1 cellular context compared by ENCODE assay signal in genomic region chr5:109524555-109524954, GRCh38.
A peak's percentile ranks its signal among the peaks of the same experiment; 100 is the strongest.
TF ChIP-seq lines count a peak whose summit lies in the region.

No MANE protein-coding gene starts in this region.

TF ChIP-seq in HepG2, 621 proteins besides CTCF, POLR2A, EP300 and RAD21 (continued from another document):
- TF ChIP-seq PRDM4 (CRISPR knock-in tag; IDR thresholded peaks at IDR 0.05; ENCODE audit: borderline replicate concordance) (no peak), FOXP1 (IDR thresholded peaks at IDR 0.05) (no peak), FOXP1 (CRISPR knock-in tag; IDR thresholded peaks at IDR 0.05) (0 out of 2 replicates have a peak, but pooled peaks have one; percentile 31), AHDC1 (CRISPR knock-in tag; IDR thresholded peaks at IDR 0.05; ENCODE audit: borderline replicate concordance) (peak; percentile 74; the same call in 1 of the 2 replicates), HDAC1 (CRISPR knock-in tag; IDR thresholded peaks at IDR 0.05) (0 out of 2 replicates have a peak, but pooled peaks have one; percentile 29), SALL1 (CRISPR knock-in tag; IDR thresholded peaks at IDR 0.05) (peak; percentile 97), SATB2 (CRISPR knock-in tag; IDR thresholded peaks at IDR 0.05) (no peak), HOMEZ (CRISPR knock-in tag; IDR thresholded peaks at IDR 0.05; ENCODE audit: low read depth) (peak; percentile 61; the same call in 1 of the 2 replicates), POGZ (CRISPR knock-in tag; IDR thresholded peaks at IDR 0.05) (peak; percentile 58; the same call in 1 of the 2 replicates), LCORL (IDR thresholded peaks at IDR 0.05) (no peak), LCORL (CRISPR knock-in tag; IDR thresholded peaks at IDR 0.05) (peak; percentile 25; the same call in 1 of the 2 replicates), UBTF (CRISPR knock-in tag; IDR thresholded peaks at IDR 0.05) (0 out of 2 replicates have a peak, but pooled peaks have one; percentile 23), MED1 (CRISPR knock-in tag; IDR thresholded peaks at IDR 0.05) (peak; percentile 46; the same call in 1 of the 2 replicates)
TF ChIP-seq in HepG2: peak in this region for 14.
